ENCODE assay signal across 2 cellular contexts in the genomic region with DNA sequence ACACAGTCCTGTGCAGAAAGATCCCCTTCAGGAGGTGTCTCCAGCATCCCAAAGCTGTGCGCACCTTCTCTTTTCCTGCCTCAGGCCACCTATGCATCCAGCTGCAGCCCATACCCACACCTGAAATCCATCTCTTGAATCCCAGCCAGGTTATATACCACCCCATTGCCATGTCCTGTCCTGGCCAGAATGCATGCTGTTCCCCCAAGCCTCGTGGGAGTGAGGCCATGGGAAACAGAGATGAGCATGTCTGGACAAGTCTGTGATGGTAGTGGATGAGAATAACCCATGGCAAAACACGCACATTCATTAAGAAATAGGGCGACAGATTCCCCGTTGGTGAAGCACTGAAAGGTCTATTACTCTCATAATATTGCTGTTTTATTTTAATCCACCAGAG.
TF ChIP-seq lines count a peak whose summit lies in the region.

No MANE protein-coding gene starts in this region.

TF ChIP-seq in IMR-90, 13 proteins besides CTCF, POLR2A, EP300 and RAD21:
- TF ChIP-seq MAFK (IDR thresholded peaks at IDR 0.05; ENCODE audit: low read depth, low read length) (no peak), CEBPB (IDR thresholded peaks at IDR 0.05; ENCODE audit: low read depth, low read length) (no peak), RCOR1 (IDR thresholded peaks at IDR 0.05; ENCODE audit: insufficient replicate concordance, low read length) (no peak), BHLHE40 (IDR thresholded peaks at IDR 0.05; ENCODE audit: low read depth, low read length) (no peak), MAZ (IDR thresholded peaks at IDR 0.05; ENCODE audit: borderline replicate concordance, low read depth, low read length) (no peak), RFX5 (IDR thresholded peaks at IDR 0.05; ENCODE audit: low read depth, low read length) (no peak), NFE2L2 (IDR thresholded peaks at IDR 0.05; ENCODE audit: low read depth, low read length) (no peak), FOS (IDR thresholded peaks at IDR 0.05; ENCODE audit: low read depth, low read length) (no peak), MXI1 (IDR thresholded peaks at IDR 0.05; ENCODE audit: borderline replicate concordance, low read depth, low read length) (no peak), SMC3 (IDR thresholded peaks at IDR 0.05; ENCODE audit: low read depth, low read length) (no peak), CHD1 (IDR thresholded peaks at IDR 0.05; ENCODE audit: low read depth, low read length) (no peak)
- TF ChIP-seq, protein P1, sequence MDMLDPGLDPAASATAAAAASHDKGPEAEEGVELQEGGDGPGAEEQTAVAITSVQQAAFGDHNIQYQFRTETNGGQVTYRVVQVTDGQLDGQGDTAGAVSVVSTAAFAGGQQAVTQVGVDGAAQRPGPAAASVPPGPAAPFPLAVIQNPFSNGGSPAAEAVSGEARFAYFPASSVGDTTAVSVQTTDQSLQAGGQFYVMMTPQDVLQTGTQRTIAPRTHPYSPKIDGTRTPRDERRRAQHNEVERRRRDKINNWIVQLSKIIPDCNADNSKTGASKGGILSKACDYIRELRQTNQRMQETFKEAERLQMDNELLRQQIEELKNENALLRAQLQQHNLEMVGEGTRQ (IDR thresholded peaks at IDR 0.05; ENCODE audit: low read depth, low read length) = no peak
- TF ChIP-seq, protein P2, sequence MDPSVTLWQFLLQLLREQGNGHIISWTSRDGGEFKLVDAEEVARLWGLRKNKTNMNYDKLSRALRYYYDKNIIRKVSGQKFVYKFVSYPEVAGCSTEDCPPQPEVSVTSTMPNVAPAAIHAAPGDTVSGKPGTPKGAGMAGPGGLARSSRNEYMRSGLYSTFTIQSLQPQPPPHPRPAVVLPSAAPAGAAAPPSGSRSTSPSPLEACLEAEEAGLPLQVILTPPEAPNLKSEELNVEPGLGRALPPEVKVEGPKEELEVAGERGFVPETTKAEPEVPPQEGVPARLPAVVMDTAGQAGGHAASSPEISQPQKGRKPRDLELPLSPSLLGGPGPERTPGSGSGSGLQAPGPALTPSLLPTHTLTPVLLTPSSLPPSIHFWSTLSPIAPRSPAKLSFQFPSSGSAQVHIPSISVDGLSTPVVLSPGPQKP (IDR thresholded peaks at IDR 0.05; ENCODE audit: borderline replicate concordance, low read depth, low read length) = no peak
TF ChIP-seq in IMR-90: peak in this region for 0.

TF ChIP-seq in H1, 55 proteins besides CTCF, POLR2A, EP300 and RAD21:
- no peak for TF ChIP-seq TCF12 (IDR thresholded peaks at IDR 0.05; ENCODE audit: low read depth, low read length)
- no peak for TF ChIP-seq SP4 (IDR thresholded peaks at IDR 0.05; ENCODE audit: low read length)
- no peak for TF ChIP-seq TAF1 (IDR thresholded peaks at IDR 0.05; ENCODE audit: low read depth, low read length)
- no peak for TF ChIP-seq KDM1A (IDR thresholded peaks at IDR 0.05; ENCODE audit: borderline replicate concordance, low read length)
- TF ChIP-seq, protein P3, sequence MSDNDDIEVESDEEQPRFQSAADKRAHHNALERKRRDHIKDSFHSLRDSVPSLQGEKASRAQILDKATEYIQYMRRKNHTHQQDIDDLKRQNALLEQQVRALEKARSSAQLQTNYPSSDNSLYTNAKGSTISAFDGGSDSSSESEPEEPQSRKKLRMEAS (IDR thresholded peaks at IDR 0.05) = no peak
- no peak for TF ChIP-seq SIRT6 (IDR thresholded peaks at IDR 0.05; ENCODE audit: low read length)
- TF ChIP-seq, protein P4, sequence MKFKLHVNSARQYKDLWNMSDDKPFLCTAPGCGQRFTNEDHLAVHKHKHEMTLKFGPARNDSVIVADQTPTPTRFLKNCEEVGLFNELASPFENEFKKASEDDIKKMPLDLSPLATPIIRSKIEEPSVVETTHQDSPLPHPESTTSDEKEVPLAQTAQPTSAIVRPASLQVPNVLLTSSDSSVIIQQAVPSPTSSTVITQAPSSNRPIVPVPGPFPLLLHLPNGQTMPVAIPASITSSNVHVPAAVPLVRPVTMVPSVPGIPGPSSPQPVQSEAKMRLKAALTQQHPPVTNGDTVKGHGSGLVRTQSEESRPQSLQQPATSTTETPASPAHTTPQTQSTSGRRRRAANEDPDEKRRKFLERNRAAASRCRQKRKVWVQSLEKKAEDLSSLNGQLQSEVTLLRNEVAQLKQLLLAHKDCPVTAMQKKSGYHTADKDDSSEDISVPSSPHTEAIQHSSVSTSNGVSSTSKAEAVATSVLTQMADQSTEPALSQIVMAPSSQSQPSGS (IDR thresholded peaks at IDR 0.05; ENCODE audit: low read length) = no peak
- no peak for TF ChIP-seq SP2 (IDR thresholded peaks at IDR 0.05; ENCODE audit: low read length)
- no peak for TF ChIP-seq SRF (IDR thresholded peaks at IDR 0.05; ENCODE audit: low read depth, low read length)
- TF ChIP-seq, protein P1 (IDR thresholded peaks at IDR 0.05; ENCODE audit: low read length) = no peak
- TF ChIP-seq CREB1 (IDR thresholded peaks at IDR 0.05) = no peak
- no peak for TF ChIP-seq SP1 (IDR thresholded peaks at IDR 0.05; ENCODE audit: low read depth, low read length)
- no peak for TF ChIP-seq JUN (IDR thresholded peaks at IDR 0.05; ENCODE audit: low read depth, low read length)
- TF ChIP-seq, protein P5, sequence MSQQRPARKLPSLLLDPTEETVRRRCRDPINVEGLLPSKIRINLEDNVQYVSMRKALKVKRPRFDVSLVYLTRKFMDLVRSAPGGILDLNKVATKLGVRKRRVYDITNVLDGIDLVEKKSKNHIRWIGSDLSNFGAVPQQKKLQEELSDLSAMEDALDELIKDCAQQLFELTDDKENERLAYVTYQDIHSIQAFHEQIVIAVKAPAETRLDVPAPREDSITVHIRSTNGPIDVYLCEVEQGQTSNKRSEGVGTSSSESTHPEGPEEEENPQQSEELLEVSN (IDR thresholded peaks at IDR 0.05) = no peak
- no peak for TF ChIP-seq YY1 (IDR thresholded peaks at IDR 0.05; ENCODE audit: low read depth, low read length)
- TF ChIP-seq KDM5A (IDR thresholded peaks at IDR 0.05; ENCODE audit: low read length) = no peak
- no peak for TF ChIP-seq CTBP2 (IDR thresholded peaks at IDR 0.05; ENCODE audit: borderline replicate concordance, insufficient read depth, insufficient read length, low read length)
- no peak for TF ChIP-seq KDM4A (IDR thresholded peaks at IDR 0.05; ENCODE audit: low read depth, low read length, severe bottlenecking)
TF ChIP-seq in H1: peak in this region for 0.
